8 cellular contexts compared by ENCODE assay signal in the genomic region with DNA sequence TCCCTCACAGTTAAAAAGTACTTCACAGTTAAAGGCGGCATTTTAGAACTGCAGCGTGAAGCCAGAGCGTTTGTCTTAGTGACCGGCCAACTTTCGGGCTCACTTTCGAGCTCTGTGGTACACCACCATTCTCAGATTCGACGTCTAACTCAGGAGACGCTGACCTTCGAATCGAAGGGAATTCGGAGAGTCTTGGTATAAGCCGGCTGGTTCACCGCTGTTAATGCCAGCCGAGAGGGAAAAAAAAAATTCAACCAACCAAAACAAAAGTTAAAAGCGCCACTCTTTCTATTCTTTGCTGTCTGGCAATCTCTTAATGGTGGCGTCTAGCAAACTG. TPM values are rescaled to one million over a fixed set of nuclear protein-coding genes. Genes with fewer than 3 reads are reported as not detected.
DNase-seq lines count a peak whose midpoint lies in the region; ATAC-seq and TF ChIP-seq lines count a peak whose summit lies in the region.

No MANE protein-coding gene starts in this region.

- intact Hi-C loops in CD4-positive, alpha-beta T cell (cut with DNase I, micrococcal nuclease), result loop anchor here (2.0 to 10.0 kb wide), 4 partner anchors 68 to 883 kb away; a partner anchor contains a TSS
- intact Hi-C loops in left lung (cut with DNase I), result no loop called here
- intact Hi-C loops in transverse colon (cut with DNase I; ENCODE audit: low total_unique reads), result no loop called here

- CTCF ChIA-PET in CD4-positive, alpha-beta T cell (lab: Charles Lee), result no interaction called here

- no peak for TF ChIP-seq POLR2A in transverse colon (IDR thresholded peaks at IDR 0.05)

- H3K4me3 ChIP-seq in astrocyte of the spinal cord (ENCODE audit: low read depth, low read length) (peak overlapping the region; percentile 66), left lung (peak overlapping the region; percentile 73 to 82), transverse colon (peak overlapping the region; percentile 2 to 99 (median 86))

- H3K27me3 Mint-ChIP-seq in CD4-positive, alpha-beta T cell, result peaks cover 8% of the 10 kb centered on the region

- POLR2A ChIA-PET in CD4-positive, alpha-beta T cell (lab: Charles Lee), result interaction anchor here (0.6 to 2.7 kb wide), 9 partner anchors 22 to 665 kb away, joined by 3 to 31 read pairs (median 3); a partner anchor contains a TSS

- peaks cover 9% of the 10 kb centered on the region for H3K36me3 Mint-ChIP-seq in CD4-positive, alpha-beta T cell (ENCODE audit: low read depth)

- H3K27ac ChIP-seq in CD4-positive, alpha-beta T cell (ENCODE audit: low read depth, low read length), result no peak overlapping the region
- peak overlapping the region; percentile 90 for H3K27ac ChIP-seq in left lung
- H3K27ac ChIP-seq in transverse colon, result peak overlapping the region; percentile 91 to 97 (median 96)

- peak in 1 of 10 experiments; percentile 2 for DNase-seq in CD4-positive, alpha-beta T cell
- DNase-seq in astrocyte of the spinal cord (ENCODE audit: low read depth, low spot score), result no peak
- DNase-seq in left lung, result no peak
- no peak for DNase-seq in transverse colon
- DNase-seq in stimulated activated naive CD4-positive, alpha-beta T cell treated with Interleukin-2 at 50 U/mL for 16 hours (lab: John Stamatoyannopoulos, UW), result no peak
- DNase-seq in NCI-H128 (lab: John Stamatoyannopoulos, UW; ENCODE audit: unreplicated experiment), result no peak

- H3K4me3 Mint-ChIP-seq in CD4-positive, alpha-beta T cell, result peak overlapping the region; percentile 92

- ATAC-seq in CD4-positive, alpha-beta T cell (ENCODE audit: poor library complexity), result no peak
- peak; percentile 33 for ATAC-seq in GM19372 (IDR thresholded peaks at IDR 0.05; ENCODE audit: low read depth, unreplicated experiment)
- peak; percentile 50 for ATAC-seq in HG03354 (IDR thresholded peaks at IDR 0.05; ENCODE audit: poor library complexity, severe bottlenecking, unreplicated experiment)
- peak; percentile 2 for ATAC-seq in left lung

- H3K27me3 ChIP-seq in CD4-positive, alpha-beta T cell (ENCODE audit: control insufficient read depth, insufficient read depth, low read length), result no peaks in the 10 kb centered on the region
- no peaks in the 10 kb centered on the region for H3K27me3 ChIP-seq in left lung
- no peaks in the 10 kb centered on the region for H3K27me3 ChIP-seq in transverse colon

- no peaks in the 10 kb centered on the region for H3K9me3 ChIP-seq in CD4-positive, alpha-beta T cell (ENCODE audit: control insufficient read depth, low read length)
- H3K9me3 ChIP-seq in left lung (no peaks in the 10 kb centered on the region), transverse colon (no peaks in the 10 kb centered on the region)

- TF ChIP-seq EP300 in transverse colon (IDR thresholded peaks at IDR 0.05; ENCODE audit: low read depth), result no peak

- in situ Hi-C loops in astrocyte of the spinal cord (cut with HindIII; ENCODE audit: low sequenced_read_pairs), result no loop called here
- in situ Hi-C loops in transverse colon (cut with MboI; ENCODE audit: low pct_ligation_motif_present in 1 of 4, low pct_unique_long_range_greater_than_20kb in 1 of 4, low sequenced_read_pairs in 3 of 4), result no loop called here

- peaks cover 37% of the 10 kb centered on the region for H3K4me1 Mint-ChIP-seq in CD4-positive, alpha-beta T cell (ENCODE audit: low read depth)

- WGBS in transverse colon (ENCODE audit: low coverage in 1 of 2), 2 donors, result 0% methylated on average over 11 to 17 of the region's 17 CpGs

- H3K36me3 ChIP-seq in left lung (no peaks in the 10 kb centered on the region), transverse colon (no peaks in the 10 kb centered on the region)

- no peaks in the 10 kb centered on the region for H3K9me3 Mint-ChIP-seq in CD4-positive, alpha-beta T cell

- no peak for TF ChIP-seq CTCF in CD4-positive, alpha-beta T cell (IDR thresholded peaks at IDR 0.05)
- no peak for TF ChIP-seq CTCF in astrocyte of the spinal cord (IDR thresholded peaks at IDR 0.05; ENCODE audit: low read depth, low read length)
- no peak for TF ChIP-seq CTCF in left lung (IDR thresholded peaks at IDR 0.05)
- TF ChIP-seq CTCF in transverse colon (IDR thresholded peaks at IDR 0.05), result no peak

- peaks cover 11 to 48% of the 10 kb centered on the region in 2 donors for H3K4me1 ChIP-seq in left lung
- H3K4me1 ChIP-seq in transverse colon, result peaks cover 0 to 34% (median 15%) of the 10 kb centered on the region in 4 donors

- H3K27ac Mint-ChIP-seq in CD4-positive, alpha-beta T cell, result peak overlapping the region; percentile 80

RNA-seq across cellular contexts. Expression of a gene that starts 0.5 kb away (rescaled TPM):
- 1 to 10 TPM; 2.3 to 3.0 TPM for total RNA-seq in CD4-positive, alpha-beta T cell
- 10 to 100 TPM; 27.4 to 33.9 TPM for total RNA-seq in left lung
- total RNA-seq in transverse colon, result 10 to 100 TPM; 10.7 to 29.9 (median 16.1) TPM

Comparison
In these comparisons a context has a peak if more than half of its experiments do, and no peak if none do; other contexts are left out.
1. intact Hi-C loops: an anchor here in CD4-positive, alpha-beta T cell (2.0 to 10.0 kb wide); none called in left lung and transverse colon.